In genomic region chr17:42512733-42513251, GRCh38 we compare ENCODE assay signal across 8 cellular contexts. TPM values are rescaled to one million over a fixed set of nuclear protein-coding genes. Genes with fewer than 3 reads are reported as not detected.
DNase-seq lines count a peak whose midpoint lies in the region; ATAC-seq and TF ChIP-seq lines count a peak whose summit lies in the region.
"Had no signal": no experiment of that assay in that cellular context is flagged by ENCODE, and none has a peak within 500 bp of the region (broad histone marks: within the 10 kb centered on the region; RNA-seq: fewer than 3 reads in every experiment).

No MANE protein-coding gene starts in this region.

- TF ChIP-seq EP300 in stomach (IDR thresholded peaks at IDR 0.05): no peak

- no peak for TF ChIP-seq CTCF in fibroblast of villous mesenchyme (IDR thresholded peaks at IDR 0.05; ENCODE audit: insufficient read depth, low read depth, low read length)
- no peak for TF ChIP-seq CTCF in stomach (IDR thresholded peaks at IDR 0.05)
- no peak for TF ChIP-seq CTCF in Calu3 (IDR thresholded peaks at IDR 0.05; ENCODE audit: unreplicated experiment)

- CTCF ChIA-PET in Calu3 (lab: Charles Lee): interaction anchor here (0.6 kb wide), 1 partner anchor 19 kb away, joined by 3 read pairs; no protein-coding TSS in a partner anchor

- POLR2A ChIA-PET in naive thymus-derived CD8-positive, alpha-beta T cell (lab: Charles Lee): no interaction called here

- peaks cover 7% of the 10 kb centered on the region for H3K4me1 Mint-ChIP-seq in Calu3 (ENCODE audit: low read depth, unreplicated experiment)
- H3K4me1 Mint-ChIP-seq in naive thymus-derived CD8-positive, alpha-beta T cell: peaks cover 5 to 13% (median 8%) of the 10 kb centered on the region in 4 donors

- peaks cover 79% of the 10 kb centered on the region for H3K36me3 Mint-ChIP-seq in Calu3 (ENCODE audit: insufficient read depth, unreplicated experiment)
- H3K36me3 Mint-ChIP-seq in naive thymus-derived CD8-positive, alpha-beta T cell: peaks cover 0 to 13% (median 6%) of the 10 kb centered on the region in 3 donors

- no peaks in the 10 kb centered on the region for H3K9me3 Mint-ChIP-seq in Calu3 (ENCODE audit: low read depth, unreplicated experiment)
- no peaks in the 10 kb centered on the region for H3K9me3 Mint-ChIP-seq in naive thymus-derived CD8-positive, alpha-beta T cell
- H3K9me3 Mint-ChIP-seq: naive B cell had no signal

- H3K4me3 Mint-ChIP-seq in Calu3 (ENCODE audit: low read depth, unreplicated experiment): no peak overlapping the region
- no peak overlapping the region for H3K4me3 Mint-ChIP-seq in naive thymus-derived CD8-positive, alpha-beta T cell

- H3K4me1 ChIP-seq in stomach: peaks cover 30 to 60% (median 52%) of the 10 kb centered on the region in 4 donors

- peak; percentile 32 for DNase-seq in H7
- DNase-seq in fibroblast of villous mesenchyme (ENCODE audit: low read depth): peak; percentile 72
- no peak for DNase-seq in stomach
- no peak for DNase-seq in NCI-H1417 treated with DMSO at 0.1 percent for 48 hours (lab: John Stamatoyannopoulos, UW)
- DNase-seq in Calu3: no peak
- DNase-seq in naive thymus-derived CD8-positive, alpha-beta T cell: no peak
- DNase-seq: naive B cell, NCI-H226 had no signal

- H3K36me3 ChIP-seq in H7 (replicated peaks; ENCODE audit: control insufficient read depth, insufficient read depth, low read length) (peaks cover 5% of the 10 kb centered on the region), stomach (peaks cover 36 to 62% (median 55%) of the 10 kb centered on the region in 4 donors)

- no TSS peak for BruUV-seq in Calu3 (replicated peaks; lab: Mats Ljungman, UMichigan)

- no peak for ATAC-seq in naive thymus-derived CD8-positive, alpha-beta T cell

- H3K27me3 ChIP-seq in H7 (ENCODE audit: control insufficient read depth, insufficient read depth, low read length): no peaks in the 10 kb centered on the region
- no peaks in the 10 kb centered on the region for H3K27me3 ChIP-seq in stomach

- TF ChIP-seq POLR2A in stomach (IDR thresholded peaks at IDR 0.05): no peak

- 19 to 35% (median 29%) methylated on average over 6 of the region's 6 CpGs for WGBS in stomach, 5 donors

- H3K9me3 ChIP-seq in stomach: no peaks in the 10 kb centered on the region

- H3K27ac ChIP-seq in stomach: peak overlapping the region; percentile 67 to 93 (median 75)

- intact Hi-C loops in stomach (cut with DNase I; ENCODE audit: low total_unique reads): loop anchor here (10.0 kb wide), 1 partner anchor 188 kb away; no protein-coding TSS in a partner anchor
- intact Hi-C loops in Calu3 (cut with micrococcal nuclease; ENCODE audit: unreplicated experiment): no loop called here

- H3K27ac Mint-ChIP-seq in Calu3 (ENCODE audit: unreplicated experiment): no peak overlapping the region
- no peak overlapping the region for H3K27ac Mint-ChIP-seq in naive thymus-derived CD8-positive, alpha-beta T cell

- H3K27me3 Mint-ChIP-seq in Calu3 (ENCODE audit: unreplicated experiment): no peaks in the 10 kb centered on the region
- H3K27me3 Mint-ChIP-seq in naive thymus-derived CD8-positive, alpha-beta T cell: no peaks in the 10 kb centered on the region
- H3K27me3 Mint-ChIP-seq: naive B cell had no signal

- no peak overlapping the region for H3K4me3 ChIP-seq in H7 (ENCODE audit: insufficient read depth, low read depth, low read length)
- H3K4me3 ChIP-seq in fibroblast of villous mesenchyme (ENCODE audit: low read depth, low read length): no peak overlapping the region
- H3K4me3 ChIP-seq in stomach: no peak overlapping the region

RNA-seq across cellular contexts. Expression of gene NAGLU, which starts 23.2 kb away (rescaled TPM):
- total RNA-seq in H7 (2014; rRNA removed; shearing (Covaris generic)): 36.9 and 43.9 TPM in 2 replicates
- total RNA-seq in fibroblast of villous mesenchyme: 28.5 and 35.1 TPM in 2 replicates
- total RNA-seq in stomach: 10 to 100 TPM; 11.7 to 55.8 (median 22.9) TPM
- polyA plus RNA-seq in stomach: 10 to 100 TPM; 16.7 to 22.4 (median 19.9) TPM
- total RNA-seq in Calu3 (2022): 53.8 and 59.1 TPM in 2 replicates
- total RNA-seq in naive thymus-derived CD8-positive, alpha-beta T cell: 10 to 100 TPM; 26.4 to 28.5 TPM
- 10 to 100 TPM in 2 of 3 donors, 1 to 10 TPM in 1; 8.0 to 16.2 (median 13.4) TPM for polyA plus RNA-seq in naive thymus-derived CD8-positive, alpha-beta T cell

RNA-seq across cellular contexts. Expression of gene HSD17B1, which starts 39.9 kb away (rescaled TPM):
- total RNA-seq in H7 (2014; rRNA removed; shearing (Covaris generic)): 1.1 and 2.9 TPM in 2 replicates
- total RNA-seq in fibroblast of villous mesenchyme (3.5 and 11.9 TPM in 2 replicates), stomach (1 to 10 TPM in 1 of 5 donors, under 1 TPM in 1, not detected in 3; 0.55 to 1.8 TPM), Calu3 (2022) (0.88 and 1.0 TPM in 2 replicates)
- polyA plus RNA-seq in stomach: 1 to 10 TPM; 2.7 to 4.8 (median 4.6) TPM
- 1 to 10 TPM; 1.4 to 2.1 TPM for total RNA-seq in naive thymus-derived CD8-positive, alpha-beta T cell
- polyA plus RNA-seq in naive thymus-derived CD8-positive, alpha-beta T cell: under 1 TPM; 0.18 to 0.98 (median 0.24) TPM

RNA-seq across cellular contexts. Expression of gene COASY, which starts 49.2 kb away (rescaled TPM):
- total RNA-seq in H7 (2014; rRNA removed; shearing (Covaris generic)): 56.1 and 59.2 TPM in 2 replicates
- total RNA-seq in fibroblast of villous mesenchyme: 18.0 and 22.0 TPM in 2 replicates
- total RNA-seq in stomach: 100 to 1,000 TPM in 1 of 5 donors, 10 to 100 TPM in 4; 15.6 to 127 (median 43.5) TPM
- 10 to 100 TPM; 79.6 to 93.4 (median 88.4) TPM for polyA plus RNA-seq in stomach
- 159 and 163 TPM in 2 replicates for total RNA-seq in Calu3 (2022)
- 10 to 100 TPM; 67.0 to 72.3 TPM for total RNA-seq in naive thymus-derived CD8-positive, alpha-beta T cell
- 10 to 100 TPM; 48.3 to 67.9 (median 65.5) TPM for polyA plus RNA-seq in naive thymus-derived CD8-positive, alpha-beta T cell

RNA-seq across cellular contexts. Expression of gene MLX, which starts 54.1 kb away (rescaled TPM):
- 29.4 and 35.0 TPM in 2 replicates for total RNA-seq in H7 (2014; rRNA removed; shearing (Covaris generic))
- total RNA-seq in fibroblast of villous mesenchyme (31.2 and 47.5 TPM in 2 replicates), stomach (100 to 1,000 TPM in 1 of 5 donors, 10 to 100 TPM in 4; 39.7 to 101 (median 62.5) TPM), Calu3 (2022) (65.0 and 69.8 TPM in 2 replicates)
- polyA plus RNA-seq in stomach: 10 to 100 TPM; 39.1 to 83.4 (median 55.5) TPM
- total RNA-seq in naive thymus-derived CD8-positive, alpha-beta T cell: 10 to 100 TPM; 58.2 to 67.8 TPM
- polyA plus RNA-seq in naive thymus-derived CD8-positive, alpha-beta T cell: 10 to 100 TPM; 24.6 to 47.1 (median 25.0) TPM

RNA-seq across cellular contexts. Expression of gene ATP6V0A1, which starts 54.1 kb away (rescaled TPM):
- total RNA-seq in H7 (2014; rRNA removed; shearing (Covaris generic)): 21.0 and 21.7 TPM in 2 replicates
- total RNA-seq in fibroblast of villous mesenchyme (66.4 and 82.5 TPM in 2 replicates), stomach (100 to 1,000 TPM in 3 of 5 donors, 10 to 100 TPM in 2; 61.7 to 435 (median 123) TPM), Calu3 (2022) (140 and 141 TPM in 2 replicates)
- polyA plus RNA-seq in stomach: 10 to 100 TPM; 13.1 to 24.5 (median 13.2) TPM
- total RNA-seq in naive thymus-derived CD8-positive, alpha-beta T cell: 10 to 100 TPM; 18.3 to 19.1 TPM
- polyA plus RNA-seq in naive thymus-derived CD8-positive, alpha-beta T cell: 10 to 100 TPM in 2 of 3 donors, 1 to 10 TPM in 1; 4.1 to 12.6 (median 10.3) TPM

Comparison
In these comparisons a context has a peak if more than half of its experiments do, and no peak if none do; other contexts are left out.
1. DNase-seq: peak in H7 (single experiment) and fibroblast of villous mesenchyme (single experiment); none in stomach (single experiment), NCI-H1417 treated with DMSO at 0.1 percent for 48 hours (single experiment), Calu3 (single experiment) and naive thymus-derived CD8-positive, alpha-beta T cell (0 of 10).